Comparison of ENCODE assay signal across 23 cellular contexts in the genomic region with DNA sequence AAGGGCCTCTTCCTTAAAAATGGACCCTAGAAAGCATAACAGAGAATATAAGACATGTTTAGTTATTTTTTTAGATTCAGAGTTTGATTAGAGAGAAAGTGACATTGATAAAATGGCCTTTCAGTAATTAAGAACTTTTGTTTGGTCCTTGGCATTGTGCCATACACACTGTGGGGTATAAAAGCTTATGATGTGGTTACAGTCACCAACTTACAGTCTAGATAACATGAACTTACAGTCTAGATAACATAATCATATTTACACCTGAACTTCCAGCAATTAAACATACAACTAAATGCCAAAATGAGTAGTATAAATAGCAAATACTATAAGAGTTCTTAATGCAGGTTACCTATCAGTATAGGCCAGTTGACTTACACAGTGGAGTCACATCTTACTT. TPM values are rescaled to one million over a fixed set of nuclear protein-coding genes. Genes with fewer than 3 reads are reported as not detected.
DNase-seq lines count a peak whose midpoint lies in the region; FAIRE-seq and TF ChIP-seq lines count a peak whose summit lies in the region.
"Had no signal": no experiment of that assay in that cellular context is flagged by ENCODE, and none has a peak within 500 bp of the region (broad histone marks: within the 10 kb centered on the region; RNA-seq: fewer than 3 reads in every experiment).

No MANE protein-coding gene starts in this region.

- H3K4me1 ChIP-seq in mammary epithelial cell (ENCODE audit: insufficient read depth, low read length), result no peaks in the 10 kb centered on the region
- H3K4me1 ChIP-seq in kidney (ENCODE audit: control insufficient read depth in 1 of 2, insufficient read depth in 1 of 2, low read depth in 1 of 2, low read length in 2 of 2), result no peaks in the 10 kb centered on the region
- H3K4me1 ChIP-seq: HAP-1 had no signal

- POLR2A ChIA-PET in MCF 10A (lab: Yijun Ruan, JAX), result interaction anchor here (1.1 kb wide), 1 partner anchor 61 kb away, joined by 4 read pairs; no protein-coding TSS in a partner anchor

- no peak overlapping the region for H3K4me2 ChIP-seq in mammary epithelial cell (ENCODE audit: insufficient read depth, low read depth, low read length)

- CTCF ChIA-PET in mammary epithelial cell (lab: Charles Lee; ENCODE audit: low non-redundant PET) (no interaction called here), MCF 10A (lab: Yijun Ruan, JAX) (interaction anchor here (0.7 to 1.1 kb wide), 3 partner anchors 9 to 177 kb away, joined by 3 to 5 read pairs (median 4); no protein-coding TSS in a partner anchor)

- in situ Hi-C loops in mammary epithelial cell (cut with MboI; ENCODE audit: low sequenced_read_pairs in 2 of 2), result no loop called here

- H3K9me3 Mint-ChIP-seq in MCF 10A (ENCODE audit: unreplicated experiment), result no peaks in the 10 kb centered on the region

- no peaks in the 10 kb centered on the region for H3K36me3 ChIP-seq in mammary epithelial cell (ENCODE audit: insufficient read depth, low read length)
- H3K36me3 ChIP-seq in kidney (ENCODE audit: control insufficient read depth in 1 of 2, insufficient read depth in 2 of 2, low read length in 2 of 2), result no peaks in the 10 kb centered on the region
- H3K36me3 ChIP-seq: BLaER1 treated with 17β-estradiol and CSF1 and Interleukin-3, amounts not matched to agents 10 nM and 100 nM; HAP-1 had no signal

- dilution Hi-C loops in mammary epithelial cell (cut with HindIII; ENCODE audit: low sequenced_read_pairs), result no loop called here

- no peak overlapping the region for H3K4me3 Mint-ChIP-seq in MCF 10A (ENCODE audit: unreplicated experiment)
- H3K4me3 Mint-ChIP-seq: CD4-positive, alpha-beta memory T cell had no signal

- no peak overlapping the region for H3K27ac Mint-ChIP-seq in MCF 10A (ENCODE audit: low read depth, unreplicated experiment)
- H3K27ac Mint-ChIP-seq: CD4-positive, alpha-beta memory T cell had no signal

- H3K79me2 ChIP-seq in mammary epithelial cell (ENCODE audit: insufficient read depth, low read length), result no peaks in the 10 kb centered on the region

- H2AFZ ChIP-seq in mammary epithelial cell (ENCODE audit: low read depth, low read length), result peak overlapping the region; percentile 78
- H2AFZ ChIP-seq: GM23248 had no signal

- peak; percentile 18 for DNase-seq in NCI-H146 (lab: John Stamatoyannopoulos, UW)
- no peak for DNase-seq in NCI-H146 treated with DMSO at 0.1 percent for 48 hours (lab: John Stamatoyannopoulos, UW; ENCODE audit: unreplicated experiment)
- DNase-seq in mammary epithelial cell, result no peak
- no peak for DNase-seq in MCF 10A (ENCODE audit: unreplicated experiment)
- peak; percentile 36 for DNase-seq in SW480 (ENCODE audit: low spot score)
- DNase-seq in COLO829 (ENCODE audit: low spot score), result no peak
- no peak for DNase-seq in kidney
- DNase-seq: 8988T; Calu3; CD4-positive, alpha-beta memory T cell; DMS153; GM23248; NCI-H1436 treated with DMSO at 0.1 percent for 48 hours; NCI-H2029 treated with DMSO at 0.1 percent for 48 hours; NCI-H2171 treated with DMSO at 0.1 percent for 48 hours; NCI-H774; Right ventricle myocardium superior; SW 1271; T-helper 2 cell had no signal

- TF ChIP-seq CTCF in mammary epithelial cell (conservative IDR thresholded peaks at IDR 0.05 in 1 of 2, IDR thresholded peaks at IDR 0.05 in 1 of 2; ENCODE audit: extremely low read depth in 1 of 2, insufficient read depth in 1 of 2, low read depth in 1 of 2, low read length in 2 of 2) (no peak), MCF 10A (IDR thresholded peaks at IDR 0.05; ENCODE audit: unreplicated experiment) (no peak), kidney (IDR thresholded peaks at IDR 0.05; ENCODE audit: borderline replicate concordance, extremely low read depth, insufficient read depth) (no peak)

- FAIRE-seq in kidney (lab: Jason Lieb, UNC), result no peak
- FAIRE-seq: G401.6, GM12892 had no signal

- no peaks in the 10 kb centered on the region for H3K9me3 ChIP-seq in mammary epithelial cell (replicated peaks; ENCODE audit: insufficient read depth, low read length)
- H3K9me3 ChIP-seq in kidney (ENCODE audit: control insufficient read depth in 1 of 2, low read length in 2 of 2), result no peaks in the 10 kb centered on the region
- H3K9me3 ChIP-seq: HAP-1 had no signal

- H3K36me3 Mint-ChIP-seq in MCF 10A (ENCODE audit: insufficient read depth, unreplicated experiment), result no peaks in the 10 kb centered on the region
- H3K36me3 Mint-ChIP-seq: CD4-positive, alpha-beta memory T cell had no signal

- no peak overlapping the region for H3K27ac ChIP-seq in mammary epithelial cell (ENCODE audit: insufficient read depth, low read depth, low read length)
- H3K27ac ChIP-seq in kidney (ENCODE audit: low read depth in 2 of 2, low read length in 2 of 2), result no peak overlapping the region
- H3K27ac ChIP-seq: BLaER1 treated with 17β-estradiol and CSF1 and Interleukin-3, amounts not matched to agents 10 nM and 100 nM; GM23248 had no signal

- H3K4me1 Mint-ChIP-seq in MCF 10A (ENCODE audit: insufficient read depth, unreplicated experiment), result no peaks in the 10 kb centered on the region
- H3K4me1 Mint-ChIP-seq: CD4-positive, alpha-beta memory T cell had no signal

- no peak overlapping the region for H3K9ac ChIP-seq in mammary epithelial cell (ENCODE audit: insufficient read depth, low read length)
- no peak overlapping the region for H3K9ac ChIP-seq in kidney (ENCODE audit: low read length in 2 of 2)
- H3K9ac ChIP-seq: BLaER1 treated with 17β-estradiol and CSF1 and Interleukin-3, amounts not matched to agents 10 nM and 100 nM; GM23248 had no signal

- intact Hi-C loops in mammary epithelial cell (cut with micrococcal nuclease) (no loop called here), MCF 10A (cut with micrococcal nuclease) (no loop called here), kidney (cut with DNase I) (no loop called here)

- H3K27me3 Mint-ChIP-seq in MCF 10A (ENCODE audit: insufficient read depth, unreplicated experiment), result no peaks in the 10 kb centered on the region

- no TSS peak for BruUV-seq in mammary epithelial cell (replicated peaks; lab: Mats Ljungman, UMichigan)
- no TSS peak for BruUV-seq in MCF 10A (replicated peaks; lab: Mats Ljungman, UMichigan)

- H4K20me1 ChIP-seq in mammary epithelial cell (ENCODE audit: insufficient read depth, low read length), result no peaks in the 10 kb centered on the region
- H4K20me1 ChIP-seq: BLaER1 treated with 17β-estradiol and CSF1 and Interleukin-3, amounts not matched to agents 10 nM and 100 nM had no signal

- H3K27me3 ChIP-seq in mammary epithelial cell (ENCODE audit: insufficient read depth, low read length), result no peaks in the 10 kb centered on the region
- H3K27me3 ChIP-seq: BLaER1 treated with 17β-estradiol and CSF1 and Interleukin-3, amounts not matched to agents 10 nM and 100 nM had no signal

- H3K4me3 ChIP-seq in mammary epithelial cell (replicated peaks in 1 of 3; ENCODE audit: insufficient read depth in 1 of 3, low read depth in 2 of 3, low read length in 3 of 3), result no peak overlapping the region
- no peak overlapping the region for H3K4me3 ChIP-seq in kidney (ENCODE audit: low read length in 2 of 2)
- H3K4me3 ChIP-seq: BLaER1 treated with 17β-estradiol and CSF1 and Interleukin-3, amounts not matched to agents 10 nM and 100 nM; GM23248; HAP-1 had no signal

RNA-seq across cellular contexts. Expression of gene EFEMP1, which starts 25.6 kb away (rescaled TPM):
- total RNA-seq in mammary epithelial cell (100 to 1,000 TPM; 183 to 440 TPM), MCF 10A (2022) (125 and 163 TPM in 2 replicates), kidney (171 TPM)
- polyA plus RNA-seq in mammary epithelial cell (232 TPM), kidney (ENCODE audit: insufficient read depth, low read depth, low replicate concordance) (68.4 TPM)
- 231 TPM for polyA minus RNA-seq in mammary epithelial cell
- total RNA-seq: CD4-positive, alpha-beta memory T cell had no signal
- polyA plus RNA-seq: CD4-positive, alpha-beta memory T cell had no signal

Comparison
In these comparisons a context has a peak if more than half of its experiments do, and no peak if none do; other contexts are left out.
1. DNase-seq: peak in NCI-H146 (single experiment) and SW480 (single experiment); none in NCI-H146 treated with DMSO at 0.1 percent for 48 hours (single experiment), mammary epithelial cell (single experiment), MCF 10A (single experiment), COLO829 (single experiment) and kidney (single experiment).